ENCODE assay signal across 10 cellular contexts in the genomic region with DNA sequence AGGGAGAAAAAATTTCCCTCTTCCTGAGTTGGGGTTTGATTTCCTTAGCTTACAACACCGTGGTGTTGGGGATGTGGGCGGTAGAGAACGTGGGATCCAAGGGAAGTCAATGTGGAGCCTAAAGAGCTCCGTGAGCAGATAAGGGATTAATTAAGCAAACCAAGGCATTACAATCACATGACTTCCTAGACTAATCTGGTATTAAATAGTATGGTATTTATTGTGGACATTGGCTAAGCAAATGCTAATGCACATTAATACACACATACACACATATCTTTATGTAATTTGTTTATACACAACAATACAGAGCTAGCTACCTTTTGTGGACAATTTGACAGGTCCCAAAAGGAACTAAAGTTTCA. TPM values are rescaled to one million over a fixed set of nuclear protein-coding genes. Genes with fewer than 3 reads are reported as not detected.
DNase-seq lines count a peak whose midpoint lies in the region; ATAC-seq and TF ChIP-seq lines count a peak whose summit lies in the region.
"Had no signal": no experiment of that assay in that cellular context is flagged by ENCODE, and none has a peak within 500 bp of the region (broad histone marks: within the 10 kb centered on the region; RNA-seq: fewer than 3 reads in every experiment).

No MANE protein-coding gene starts in this region.

- H2BK120ac ChIP-seq in H9 (ENCODE audit: low read depth, low read length, poor library complexity, severe bottlenecking), result no peak overlapping the region

- peak overlapping the region; percentile 79; the same call in 1 of the 2 replicates for H3K14ac ChIP-seq in H9 (ENCODE audit: insufficient read depth, low read length)

- H3K4me3 Mint-ChIP-seq in H9 (peak overlapping the region; percentile 98 to 99), T-helper 17 cell (peak overlapping the region; percentile 98)

- peak overlapping the region; percentile 88 for H3K4me3 ChIP-seq in fibroblast of villous mesenchyme (ENCODE audit: low read depth, low read length)
- peak overlapping the region; percentile 61 to 91 (median 78) for H3K4me3 ChIP-seq in skin epidermis

- DNase-seq in H9 (no peak), T-helper 17 cell (no peak), fibroblast of villous mesenchyme (ENCODE audit: low read depth) (no peak), NCI-H524 (lab: John Stamatoyannopoulos, UW) (no peak), HuH-7 (ENCODE audit: low spot score) (no peak), NCI-H2029 (lab: John Stamatoyannopoulos, UW) (no peak)

- ATAC-seq in T-helper 17 cell (no peak), GM21528 (IDR thresholded peaks at IDR 0.05; ENCODE audit: low FRiP score, unreplicated experiment) (no peak)

- H3K27me3 Mint-ChIP-seq in H9 (ENCODE audit: low read depth) (no peaks in the 10 kb centered on the region), T-helper 17 cell (no peaks in the 10 kb centered on the region)

- H3K4me1 ChIP-seq in H9 (ENCODE audit: insufficient read depth, low read length), result peaks cover 2% of the 10 kb centered on the region; the same call in 1 of the 2 replicates

- H3K9ac ChIP-seq in H9 (ENCODE audit: extremely low read depth, insufficient read length, low read length), result peak overlapping the region; percentile 81

- H3K4me1 Mint-ChIP-seq in H9, result peaks cover 32 to 39% of the 10 kb centered on the region in 2 experiments
- H3K4me1 Mint-ChIP-seq in T-helper 17 cell, result peaks cover 40% of the 10 kb centered on the region

- H3K9me3 ChIP-seq in H9 (ENCODE audit: control insufficient read depth, low read depth, low read length), result no peaks in the 10 kb centered on the region
- H3K9me3 ChIP-seq in T-helper 17 cell (ENCODE audit: control insufficient read depth, low read length, poor library complexity, severe bottlenecking), result no peaks in the 10 kb centered on the region

- H2BK20ac ChIP-seq in H9 (ENCODE audit: low read depth, low read length, poor library complexity, severe bottlenecking), result no peak overlapping the region

- peaks cover 3% of the 10 kb centered on the region for H4K20me1 ChIP-seq in H9 (ENCODE audit: control insufficient read depth, insufficient read depth, insufficient read length)

- WGBS in H9 (ENCODE audit: extremely low coverage, insufficient read length, low lambda C conversion rate), result no CpG with 5 or more reads among the region's 4 CpGs

- no peak overlapping the region for H3T11ph ChIP-seq in H9 (ENCODE audit: low read length)

- H2AFZ ChIP-seq in H9 (ENCODE audit: low read length), result no peak overlapping the region

- no peaks in the 10 kb centered on the region; a peak in 2 of 5 replicates for H3K9me3 Mint-ChIP-seq in H9

- H3K4ac ChIP-seq in H9 (ENCODE audit: low read depth, low read length), result no peak overlapping the region

- H3K27ac Mint-ChIP-seq in H9 (peak overlapping the region; percentile 98), T-helper 17 cell (peak overlapping the region; percentile 99)

- H3K18ac ChIP-seq in H9 (ENCODE audit: insufficient read length, low read depth, low read length), result no peak overlapping the region

- H3K56ac ChIP-seq in H9 (ENCODE audit: insufficient read length, low read depth, low read length), result no peak overlapping the region

- no peak overlapping the region for H4K8ac ChIP-seq in H9 (replicated peaks; ENCODE audit: insufficient read length, low read depth, low read length)

- H4K91ac ChIP-seq in H9 (ENCODE audit: insufficient read length, low read depth, low read length), result no peak overlapping the region

- peak overlapping the region; percentile 55 for H2BK5ac ChIP-seq in H9 (ENCODE audit: insufficient read length, low read length)

- H3K23me2 ChIP-seq in H9 (ENCODE audit: insufficient read length, low read depth, low read length, poor library complexity, severe bottlenecking), result peaks cover 26% of the 10 kb centered on the region

- H4K5ac ChIP-seq in H9 (ENCODE audit: insufficient read length, low read depth, low read length), result no peak overlapping the region

- no peak overlapping the region for H2AK5ac ChIP-seq in H9 (ENCODE audit: insufficient read length, low read length)

- TF ChIP-seq CTCF in H9 (conservative IDR thresholded peaks at IDR 0.05) (no peak), fibroblast of villous mesenchyme (IDR thresholded peaks at IDR 0.05; ENCODE audit: insufficient read depth, low read depth, low read length) (no peak)

- H3K79me2 ChIP-seq in H9 (ENCODE audit: insufficient read depth, low read length), result no peaks in the 10 kb centered on the region; the same call in 1 of the 2 replicates

- H2BK15ac ChIP-seq in H9 (ENCODE audit: low read depth, low read length), result no peak overlapping the region

- H3K27ac ChIP-seq in H9 (ENCODE audit: insufficient read length, low read depth, low read length) (peak overlapping the region; percentile 79), skin epidermis (peak overlapping the region; percentile 80 to 98 (median 94))

- no peak overlapping the region for H3K23ac ChIP-seq in H9 (ENCODE audit: insufficient read length, low read depth, low read length)

- H3K4me2 ChIP-seq in H9 (ENCODE audit: insufficient read depth, insufficient read length, low read length), result peak overlapping the region; percentile 69

- H2BK12ac ChIP-seq in H9 (ENCODE audit: insufficient read length, low read depth, low read length), result no peak overlapping the region

- H3K36me3 Mint-ChIP-seq in H9 (ENCODE audit: insufficient read depth in 1 of 3, low read depth in 3 of 3), result peaks cover 8 to 17% (median 13%) of the 10 kb centered on the region in 3 experiments; a peak in 6 of 7 replicates
- H3K36me3 Mint-ChIP-seq in T-helper 17 cell (ENCODE audit: low read depth), result no peaks in the 10 kb centered on the region

- no peaks in the 10 kb centered on the region for H3K79me1 ChIP-seq in H9 (ENCODE audit: insufficient read depth, low read depth, low read length, poor library complexity, severe bottlenecking)

- no peaks in the 10 kb centered on the region for H3K27me3 ChIP-seq in H9 (ENCODE audit: insufficient read depth, low read length)

RNA-seq across cellular contexts. Expression of gene RNF41, which starts 0.8 kb away (rescaled TPM):
- total RNA-seq in H9 (2021), result 60.8 and 64.8 TPM in 2 replicates
- 10 to 100 TPM; 35.5 to 37.4 TPM for total RNA-seq in T-helper 17 cell
- 112 and 131 TPM in 2 replicates for total RNA-seq in fibroblast of villous mesenchyme

RNA-seq across cellular contexts. Expression of gene NABP2, which starts 1.6 kb away (rescaled TPM):
- total RNA-seq in H9 (2021), result 48.7 and 49.0 TPM in 2 replicates
- total RNA-seq in T-helper 17 cell, result 10 to 100 TPM; 12.5 to 19.4 TPM
- total RNA-seq in fibroblast of villous mesenchyme, result 23.3 and 28.0 TPM in 2 replicates

RNA-seq across cellular contexts. Expression of gene SLC39A5, which starts 7.3 kb away (rescaled TPM):
- total RNA-seq in H9 (2021) (0.15 TPM in 1 of 2 replicates, not detected in the other), T-helper 17 cell (not detected), fibroblast of villous mesenchyme (not detected in 2 replicates)
- total RNA-seq: LHCN-M2, lung microvascular endothelial cell had no signal

RNA-seq across cellular contexts. Expression of gene SMARCC2, which starts 33.2 kb away (rescaled TPM):
- total RNA-seq in H9 (2021) (85.0 and 86.9 TPM in 2 replicates), T-helper 17 cell (100 to 1,000 TPM; 130 to 138 TPM), fibroblast of villous mesenchyme (44.8 and 67.8 TPM in 2 replicates)

RNA-seq across cellular contexts. Expression of gene ANKRD52, which starts 35.7 kb away (rescaled TPM):
- total RNA-seq in H9 (2021) (33.4 and 34.6 TPM in 2 replicates), T-helper 17 cell (10 to 100 TPM; 30.8 to 33.4 TPM), fibroblast of villous mesenchyme (22.2 and 25.9 TPM in 2 replicates)
